Comparison of ENCODE assay signal across 13 cellular contexts in the genomic region with DNA sequence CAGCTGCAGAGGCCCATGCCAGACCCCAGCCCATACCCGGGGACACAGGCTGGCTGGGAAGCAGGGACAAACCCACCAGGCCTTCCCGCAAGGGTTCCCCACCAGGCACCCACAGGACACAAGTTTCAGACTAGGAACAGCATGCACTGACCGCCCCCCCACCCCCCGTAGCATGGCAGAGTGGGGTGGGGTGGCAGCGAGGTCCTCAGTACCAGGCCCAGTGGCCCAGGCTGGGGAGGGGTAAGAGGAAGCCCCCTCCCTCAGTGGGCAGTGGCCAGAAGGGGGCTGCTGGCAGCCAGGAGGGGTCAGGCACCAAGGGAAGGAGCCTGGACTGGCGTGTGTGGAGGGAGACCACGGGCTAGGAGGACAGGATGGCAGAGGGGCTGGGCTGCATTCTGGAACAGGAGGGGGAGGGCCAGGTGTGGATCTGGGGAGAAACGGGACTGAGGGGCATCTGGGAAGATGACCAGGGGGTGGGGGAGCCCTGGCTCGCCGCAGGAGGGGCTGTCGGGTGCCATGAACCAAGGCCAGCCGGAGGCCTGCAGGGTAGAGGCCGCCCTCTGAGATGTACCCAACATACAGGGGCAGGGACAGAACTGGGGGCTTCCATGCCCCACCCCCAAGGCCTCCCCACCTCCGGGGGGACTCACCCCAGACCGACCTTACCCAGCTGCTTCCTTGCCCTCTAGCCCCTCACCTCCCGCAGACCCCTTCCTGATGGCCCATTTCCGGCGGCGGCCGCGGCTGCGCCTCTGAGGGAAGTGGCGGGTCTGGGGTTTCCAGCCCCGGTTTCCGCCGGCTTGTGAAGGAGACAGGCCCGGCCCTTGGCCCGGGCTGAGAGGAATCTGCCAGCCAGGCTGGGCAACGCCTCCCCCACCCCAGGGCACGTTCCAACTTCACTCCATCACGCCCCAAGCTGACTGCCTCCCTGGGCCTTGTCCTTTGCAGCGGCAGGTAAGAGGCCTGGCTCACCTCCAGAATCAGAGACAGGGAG. TPM values are rescaled to one million over a fixed set of nuclear protein-coding genes. Genes with fewer than 3 reads are reported as not detected.
A peak's percentile ranks its signal among the peaks of the same experiment; 100 is the strongest.
DNase-seq lines count a peak whose midpoint lies in the region; ATAC-seq and TF ChIP-seq lines count a peak whose summit lies in the region.
"Had no signal": no experiment of that assay in that cellular context is flagged by ENCODE, and none has a peak within 500 bp of the region (broad histone marks: within the 10 kb centered on the region; RNA-seq: fewer than 3 reads in every experiment).

No MANE protein-coding gene starts in this region.

- peak overlapping the region in 8 of 10 donors; percentile 8 to 56 (median 48) for H3K4me3 Mint-ChIP-seq in naive thymus-derived CD8-positive, alpha-beta T cell
- H3K4me3 Mint-ChIP-seq: H9 had no signal

- no peaks in the 10 kb centered on the region for H3F3A ChIP-seq in MM.1S (ENCODE audit: insufficient read depth, low read length)

- no peak overlapping the region for H3K9ac ChIP-seq in OCI-LY3 (ENCODE audit: low read length)
- no peak overlapping the region for H3K9ac ChIP-seq in MM.1S (ENCODE audit: low read length)

- no peaks in the 10 kb centered on the region for H3K79me2 ChIP-seq in OCI-LY3 (ENCODE audit: low read length)
- no peaks in the 10 kb centered on the region for H3K79me2 ChIP-seq in MM.1S (ENCODE audit: low read length)

- H2AFZ ChIP-seq in OCI-LY3 (ENCODE audit: low read depth, low read length), result no peak overlapping the region
- H2AFZ ChIP-seq in MM.1S (ENCODE audit: low read length), result no peak overlapping the region

- H3K36me3 Mint-ChIP-seq in naive thymus-derived CD8-positive, alpha-beta T cell, result peaks cover 0 to 3% (median 0%) of the 10 kb centered on the region in 3 donors

- peak; percentile 52 for DNase-seq in GM06990 (ENCODE audit: extremely low read depth, insufficient read length)
- peak; percentile 56 for DNase-seq in activated gamma-delta T cell treated with Interleukin-2 at 50 U/mL for 16 hours
- DNase-seq in naive thymus-derived CD8-positive, alpha-beta T cell, result peak in 4 of 10 donors; percentile 20 to 41 (median 32)
- no peak for DNase-seq in cerebellar cortex (ENCODE audit: low spot score)
- no peak for DNase-seq in LoVo (ENCODE audit: low spot score)
- DNase-seq in MM.1S, result no peak
- DNase-seq in D341Med (ENCODE audit: low spot score), result no peak
- DNase-seq: gastrocnemius medialis, H9, NCI-H146, retina had no signal

- H3K9me3 ChIP-seq in OCI-LY3 (ENCODE audit: insufficient read depth, low read length) (no peaks in the 10 kb centered on the region), MM.1S (replicated peaks; ENCODE audit: insufficient read depth, low read length) (no peaks in the 10 kb centered on the region)
- H3K9me3 ChIP-seq: gastrocnemius medialis had no signal

- H3K4me2 ChIP-seq in OCI-LY3 (ENCODE audit: low read length), result peak overlapping the region; percentile 28; the same call in 1 of the 2 replicates
- no peak overlapping the region for H3K4me2 ChIP-seq in MM.1S (ENCODE audit: low read depth, low read length)

- TF ChIP-seq CTCF in GM06990 (IDR thresholded peaks at IDR 0.05; ENCODE audit: insufficient read depth, low read length, poor library complexity, severe bottlenecking) (no peak), OCI-LY3 (IDR thresholded peaks at IDR 0.05; ENCODE audit: low read depth, low read length) (no peak), MM.1S (IDR thresholded peaks at IDR 0.05; ENCODE audit: low read length) (no peak)

- peaks cover 0 to 12% (median 8%) of the 10 kb centered on the region in 5 donors for H3K27me3 Mint-ChIP-seq in naive thymus-derived CD8-positive, alpha-beta T cell

- POLR2A ChIA-PET in naive thymus-derived CD8-positive, alpha-beta T cell (lab: Charles Lee), result no interaction called here

- no peak overlapping the region for H3K4me3 ChIP-seq in GM06990 (replicated peaks; ENCODE audit: low read depth, low read length)
- no peak overlapping the region for H3K4me3 ChIP-seq in OCI-LY3 (ENCODE audit: low read length)
- no peak overlapping the region for H3K4me3 ChIP-seq in MM.1S (ENCODE audit: low read length)
- H3K4me3 ChIP-seq: cardiac muscle cell, gastrocnemius medialis had no signal

- peaks cover 2% of the 10 kb centered on the region for H3K27me3 ChIP-seq in GM06990 (replicated peaks; ENCODE audit: control insufficient read depth, insufficient read depth, low read length)
- H3K27me3 ChIP-seq in OCI-LY3 (ENCODE audit: low read depth, low read length), result peaks cover 9% of the 10 kb centered on the region
- peaks cover 10% of the 10 kb centered on the region; the same call in 1 of the 2 replicates for H3K27me3 ChIP-seq in MM.1S (replicated peaks; ENCODE audit: insufficient read depth, low read length)
- H3K27me3 ChIP-seq: cardiac muscle cell, gastrocnemius medialis had no signal

- H3K27ac Mint-ChIP-seq in naive thymus-derived CD8-positive, alpha-beta T cell, result peak overlapping the region in 3 of 10 donors; percentile 50 to 74 (median 62)

- H3K36me3 ChIP-seq in GM06990 (ENCODE audit: control insufficient read depth, insufficient read depth, low read length) (no peaks in the 10 kb centered on the region), OCI-LY3 (replicated peaks; ENCODE audit: low read depth, low read length) (no peaks in the 10 kb centered on the region), MM.1S (replicated peaks; ENCODE audit: insufficient read depth, low read length) (no peaks in the 10 kb centered on the region)
- H3K36me3 ChIP-seq: cardiac muscle cell, gastrocnemius medialis had no signal

- no peak overlapping the region for H3K27ac ChIP-seq in OCI-LY3 (ENCODE audit: low read length)
- no peak overlapping the region for H3K27ac ChIP-seq in MM.1S (ENCODE audit: low read length)
- H3K27ac ChIP-seq: cardiac muscle cell, gastrocnemius medialis had no signal

- no peaks in the 10 kb centered on the region for H3K9me3 Mint-ChIP-seq in naive thymus-derived CD8-positive, alpha-beta T cell
- H3K9me3 Mint-ChIP-seq: H9 had no signal

- H4K20me1 ChIP-seq in OCI-LY3 (ENCODE audit: insufficient read depth, low read length), result no peaks in the 10 kb centered on the region
- no peaks in the 10 kb centered on the region for H4K20me1 ChIP-seq in MM.1S (ENCODE audit: insufficient read depth, low read length)

- H3K4me1 Mint-ChIP-seq in naive thymus-derived CD8-positive, alpha-beta T cell, result peaks cover 11 to 44% (median 34%) of the 10 kb centered on the region in 4 donors

- ATAC-seq in naive thymus-derived CD8-positive, alpha-beta T cell, result peak; percentile 69 to 78
- ATAC-seq: gastrocnemius medialis had no signal

- H3K4me1 ChIP-seq in OCI-LY3 (ENCODE audit: low read length), result peaks cover 12% of the 10 kb centered on the region; the same call in 1 of the 2 replicates
- H3K4me1 ChIP-seq in MM.1S (ENCODE audit: low read length), result no peaks in the 10 kb centered on the region

- no peaks in the 10 kb centered on the region for H3K9me2 ChIP-seq in MM.1S (replicated peaks; ENCODE audit: insufficient read depth, low read length)

RNA-seq across cellular contexts. Expression of gene JAG2, which starts 5.6 kb away (rescaled TPM):
- total RNA-seq in naive thymus-derived CD8-positive, alpha-beta T cell, result under 1 TPM; 0.16 to 0.47 TPM
- polyA plus RNA-seq in naive thymus-derived CD8-positive, alpha-beta T cell, result under 1 TPM; 0.10 to 0.21 (median 0.17) TPM

RNA-seq across cellular contexts. Expression of gene NUDT14, which starts 6.9 kb away (rescaled TPM):
- 10 to 100 TPM; 10.3 to 10.8 TPM for total RNA-seq in naive thymus-derived CD8-positive, alpha-beta T cell
- 10 to 100 TPM in 2 of 3 donors, 1 to 10 TPM in 1; 9.5 to 18.8 (median 17.1) TPM for polyA plus RNA-seq in naive thymus-derived CD8-positive, alpha-beta T cell

Comparison
In these comparisons a context has a peak if more than half of its experiments do, and no peak if none do; other contexts are left out.
1. DNase-seq: peak in GM06990 (single experiment) and activated gamma-delta T cell treated with Interleukin-2 at 50 U/mL for 16 hours (single experiment); none in cerebellar cortex (single experiment), LoVo (single experiment), MM.1S (single experiment) and D341Med (single experiment).